In the genomic region with DNA sequence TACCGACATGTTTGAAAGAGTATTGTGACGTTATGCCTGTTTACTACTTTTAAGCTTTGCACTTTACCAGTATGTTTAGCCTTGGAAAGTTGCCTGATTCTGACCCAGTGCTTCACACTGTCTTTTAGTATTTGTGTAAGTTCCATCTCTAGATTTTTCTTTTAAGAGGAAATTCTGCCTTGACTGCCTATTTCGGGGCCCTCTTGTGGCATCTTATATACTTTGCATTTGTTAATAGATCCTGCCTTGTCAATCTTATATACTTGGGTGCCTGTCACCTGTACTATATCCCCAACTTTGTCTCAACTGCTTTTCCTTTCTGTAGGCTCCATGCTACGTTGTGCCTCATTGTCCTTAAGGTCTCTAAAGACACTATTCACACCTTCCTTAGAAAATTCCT, we compare ENCODE assay signal across 1 cellular context.
TF ChIP-seq lines count a peak whose summit lies in the region.

No MANE protein-coding gene starts in this region.

TF ChIP-seq in WTC11, 78 proteins besides CTCF, POLR2A, EP300 and RAD21 (continued from another document):
- TF ChIP-seq HMGXB4 (CRISPR knock-in tag; IDR thresholded peaks at IDR 0.05) (no peak), ZNF232 (CRISPR knock-in tag; IDR thresholded peaks at IDR 0.05) (no peak), ZSCAN18 (CRISPR knock-in tag; IDR thresholded peaks at IDR 0.05) (no peak), ZNF219 (CRISPR knock-in tag; IDR thresholded peaks at IDR 0.05; ENCODE audit: borderline replicate concordance) (no peak), MAX (CRISPR knock-in tag; IDR thresholded peaks at IDR 0.05) (no peak), ZNF512 (CRISPR knock-in tag; IDR thresholded peaks at IDR 0.05; ENCODE audit: borderline replicate concordance) (no peak), TP53 (CRISPR knock-in tag; IDR thresholded peaks at IDR 0.05) (no peak)
- TF ChIP-seq, protein P1, sequence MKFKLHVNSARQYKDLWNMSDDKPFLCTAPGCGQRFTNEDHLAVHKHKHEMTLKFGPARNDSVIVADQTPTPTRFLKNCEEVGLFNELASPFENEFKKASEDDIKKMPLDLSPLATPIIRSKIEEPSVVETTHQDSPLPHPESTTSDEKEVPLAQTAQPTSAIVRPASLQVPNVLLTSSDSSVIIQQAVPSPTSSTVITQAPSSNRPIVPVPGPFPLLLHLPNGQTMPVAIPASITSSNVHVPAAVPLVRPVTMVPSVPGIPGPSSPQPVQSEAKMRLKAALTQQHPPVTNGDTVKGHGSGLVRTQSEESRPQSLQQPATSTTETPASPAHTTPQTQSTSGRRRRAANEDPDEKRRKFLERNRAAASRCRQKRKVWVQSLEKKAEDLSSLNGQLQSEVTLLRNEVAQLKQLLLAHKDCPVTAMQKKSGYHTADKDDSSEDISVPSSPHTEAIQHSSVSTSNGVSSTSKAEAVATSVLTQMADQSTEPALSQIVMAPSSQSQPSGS (CRISPR knock-in tag; IDR thresholded peaks at IDR 0.05; ENCODE audit: borderline replicate concordance, low read depth) = no peak
